9 cellular contexts compared by ENCODE assay signal in genomic region chr17:57636985-57637667, GRCh38.
DNase-seq lines count a peak whose midpoint lies in the region; ATAC-seq and TF ChIP-seq lines count a peak whose summit lies in the region.
"Had no signal": no experiment of that assay in that cellular context is flagged by ENCODE, and none has a peak within 500 bp of the region (broad histone marks: within the 10 kb centered on the region; RNA-seq: fewer than 3 reads in every experiment).

No MANE protein-coding gene starts in this region.

- no peaks in the 10 kb centered on the region for H3K9me3 ChIP-seq in CD8-positive, alpha-beta memory T cell (ENCODE audit: low read length)
- H3K9me3 ChIP-seq in OCI-LY7 (ENCODE audit: low read length) (0 out of 2 replicates have a peak, but pooled peaks cover 3% of the 10 kb centered on the region), left lung (no peaks in the 10 kb centered on the region)
- H3K9me3 ChIP-seq: SJCRH30 had no signal

- peak overlapping the region; percentile 67 for H3K4me2 ChIP-seq in OCI-LY7 (ENCODE audit: low read length)

- CTCF ChIA-PET in CD8-positive, alpha-beta memory T cell (lab: Charles Lee) = no interaction called here
- CTCF ChIA-PET in OCI-LY7 (lab: Charles Lee; ENCODE audit: unreplicated experiment) = interaction anchor here (0.5 to 1.3 kb wide), 3 partner anchors 15 to 35 kb away, joined by 3 read pairs; no protein-coding TSS in a partner anchor

- H3K27me3 Mint-ChIP-seq in CD8-positive, alpha-beta memory T cell = peaks cover 0 to 2% of the 10 kb centered on the region in 2 donors

- intact Hi-C loops in OCI-LY7 (cut with micrococcal nuclease; ENCODE audit: unreplicated experiment) (loop anchor here (2.0 to 5.0 kb wide), 2 partner anchors 32 to 35 kb away; no protein-coding TSS in a partner anchor), left lung (cut with DNase I) (no loop called here)

- H3K4me3 ChIP-seq in CD8-positive, alpha-beta memory T cell (ENCODE audit: low read length) = no peak overlapping the region
- H3K4me3 ChIP-seq in OCI-LY7 (ENCODE audit: low read depth, low read length, poor library complexity, severe bottlenecking) = peak overlapping the region; percentile 51
- no peak overlapping the region for H3K4me3 ChIP-seq in left lung
- H3K4me3 ChIP-seq: SJCRH30 had no signal

- peak overlapping the region in 5 of 8 donors; percentile 8 to 60 (median 40) for H3K27ac Mint-ChIP-seq in CD8-positive, alpha-beta memory T cell

- H4K20me1 ChIP-seq in OCI-LY7 (ENCODE audit: insufficient read depth, low read length) = no peaks in the 10 kb centered on the region

- peaks cover 0 to 18% (median 7%) of the 10 kb centered on the region in 3 donors for H3K4me1 Mint-ChIP-seq in CD8-positive, alpha-beta memory T cell

- H3K9me3 Mint-ChIP-seq in CD8-positive, alpha-beta memory T cell = no peaks in the 10 kb centered on the region

- no TSS peak for BruUV-seq in OCI-LY7 (replicated peaks; lab: Mats Ljungman, UMichigan)

- no peak for DNase-seq in CD8-positive, alpha-beta memory T cell
- DNase-seq in OCI-LY7 (ENCODE audit: low spot score) (peak; percentile 76), iris pigment epithelial cell (ENCODE audit: low read depth) (peak; percentile 41), GM03348 (ENCODE audit: low spot score) (no peak), RKO (ENCODE audit: low spot score) (no peak), left lung (no peak)

- H3K36me3 ChIP-seq in CD8-positive, alpha-beta memory T cell (ENCODE audit: insufficient read depth, low read length) = no peaks in the 10 kb centered on the region
- H3K36me3 ChIP-seq in OCI-LY7 (ENCODE audit: insufficient read depth, low read length) (peaks cover 29% of the 10 kb centered on the region), left lung (no peaks in the 10 kb centered on the region)

- no peaks in the 10 kb centered on the region for H3K27me3 ChIP-seq in CD8-positive, alpha-beta memory T cell (ENCODE audit: insufficient read depth, low read length, poor library complexity, severe bottlenecking)
- H3K27me3 ChIP-seq in left lung = no peaks in the 10 kb centered on the region
- H3K27me3 ChIP-seq: SJCRH30 had no signal

- peak overlapping the region; percentile 26; the same call in 1 of the 2 replicates for H2AFZ ChIP-seq in OCI-LY7 (ENCODE audit: low read length)

- no peaks in the 10 kb centered on the region for H3K79me2 ChIP-seq in OCI-LY7 (ENCODE audit: insufficient read depth, low read depth, low read length)

- H3K27ac ChIP-seq in CD8-positive, alpha-beta memory T cell (ENCODE audit: low read depth, low read length) = no peak overlapping the region
- H3K27ac ChIP-seq in OCI-LY7 (ENCODE audit: low read depth, low read length, poor library complexity, severe bottlenecking) (peak overlapping the region; percentile 94), left lung (no peak overlapping the region)

- ATAC-seq in HG02885 (IDR thresholded peaks at IDR 0.05; ENCODE audit: poor library complexity, unreplicated experiment) (peak; percentile 62), GM18870 (IDR thresholded peaks at IDR 0.05; ENCODE audit: unreplicated experiment) (no peak), left lung (no peak)

- no peaks in the 10 kb centered on the region for H3K4me1 ChIP-seq in CD8-positive, alpha-beta memory T cell (ENCODE audit: insufficient read depth, low read length)
- peaks cover 42% of the 10 kb centered on the region for H3K4me1 ChIP-seq in OCI-LY7 (ENCODE audit: insufficient read depth, low read length, poor library complexity, severe bottlenecking)
- no peaks in the 10 kb centered on the region for H3K4me1 ChIP-seq in left lung

- H3K9me2 ChIP-seq in OCI-LY7 (ENCODE audit: insufficient read depth, low read length) = no peaks in the 10 kb centered on the region

- POLR2A ChIA-PET in CD8-positive, alpha-beta memory T cell (lab: Charles Lee) = no interaction called here
- POLR2A ChIA-PET in OCI-LY7 (lab: Charles Lee) = interaction anchor here (0.8 to 1.8 kb wide), 9 partner anchors 10 to 85 kb away, joined by 3 to 6 read pairs (median 3); no protein-coding TSS in a partner anchor

- no peak for TF ChIP-seq CTCF in OCI-LY7 (conservative IDR thresholded peaks at IDR 0.05; ENCODE audit: low read length)
- TF ChIP-seq CTCF in left lung (IDR thresholded peaks at IDR 0.05) = no peak

- peaks cover 29 to 60% (median 33%) of the 10 kb centered on the region in 3 donors for H3K36me3 Mint-ChIP-seq in CD8-positive, alpha-beta memory T cell

- H3K4me3 Mint-ChIP-seq in CD8-positive, alpha-beta memory T cell = peak overlapping the region in 3 of 7 donors; percentile 19 to 65 (median 47)

Comparison
In these comparisons a context has a peak if more than half of its experiments do, and no peak if none do; other contexts are left out.
1. DNase-seq: peak in OCI-LY7 (single experiment) and iris pigment epithelial cell (single experiment); none in CD8-positive, alpha-beta memory T cell (0 of 5), GM03348 (single experiment), RKO (single experiment) and left lung (0 of 2).